Comparison of ENCODE assay signal across 16 cellular contexts in the genomic region with DNA sequence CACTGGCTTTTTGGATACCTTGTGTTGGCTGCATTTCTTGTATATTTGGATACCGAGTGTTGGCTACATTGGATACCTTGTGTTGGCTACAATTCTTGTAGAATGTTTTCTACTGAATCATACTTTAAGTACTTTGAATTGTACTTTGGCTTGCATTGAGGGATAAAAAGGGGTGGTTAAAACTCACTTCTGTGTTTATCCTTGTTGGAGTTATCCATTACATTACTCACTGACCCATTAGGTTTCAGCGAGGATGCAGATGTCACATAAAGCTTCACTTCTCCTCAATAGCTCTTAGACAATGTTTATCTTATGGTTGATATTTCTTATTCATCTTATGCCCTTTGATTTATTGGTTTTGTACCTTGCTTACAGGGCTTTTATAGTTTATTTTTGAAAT. TPM values are rescaled to one million over a fixed set of nuclear protein-coding genes. Genes with fewer than 3 reads are reported as not detected.
DNase-seq lines count a peak whose midpoint lies in the region; ATAC-seq and TF ChIP-seq lines count a peak whose summit lies in the region.
"Had no signal": no experiment of that assay in that cellular context is flagged by ENCODE, and none has a peak within 500 bp of the region (broad histone marks: within the 10 kb centered on the region; RNA-seq: fewer than 3 reads in every experiment).

No MANE protein-coding gene starts in this region.

- CTCF ChIA-PET in HEK293 (lab: Yijun Ruan, JAX): interaction anchor here (0.7 to 1.7 kb wide), 3 partner anchors 10 to 58 kb away, joined by 3 to 5 read pairs (median 4); no protein-coding TSS in a partner anchor

- H3K27me3 ChIP-seq in thyroid gland: no peaks in the 10 kb centered on the region
- H3K27me3 ChIP-seq: BLaER1 treated with 17β-estradiol and CSF1 and Interleukin-3, amounts not matched to agents 10 nM and 100 nM had no signal

- ATAC-seq in mucosa of descending colon: peak; percentile 55
- no peak for ATAC-seq in GM21576 (IDR thresholded peaks at IDR 0.05; ENCODE audit: unreplicated experiment)
- ATAC-seq: GM23338, HepG2 had no signal

- intact Hi-C loops in mucosa of descending colon (cut with DNase I, micrococcal nuclease) (no loop called here), thyroid gland (cut with DNase I) (no loop called here)

- no peak overlapping the region for H3K27ac ChIP-seq in HEK293 (ENCODE audit: extremely low read depth, low read depth, low read length)
- no peak overlapping the region for H3K27ac ChIP-seq in thyroid gland
- H3K27ac ChIP-seq: BLaER1 treated with 17β-estradiol and CSF1 and Interleukin-3, amounts not matched to agents 10 nM and 100 nM had no signal

- no peaks in the 10 kb centered on the region for H3K36me3 ChIP-seq in HEK293 (ENCODE audit: control insufficient read depth in 2 of 2, insufficient read depth in 1 of 2, low read length in 2 of 2)
- no peaks in the 10 kb centered on the region for H3K36me3 ChIP-seq in mucosa of descending colon (ENCODE audit: low read depth)
- no peaks in the 10 kb centered on the region for H3K36me3 ChIP-seq in thyroid gland

- no peaks in the 10 kb centered on the region for H3K9me3 ChIP-seq in HEK293 (ENCODE audit: control insufficient read depth, insufficient read depth, low read depth, low read length)
- no peaks in the 10 kb centered on the region for H3K9me3 ChIP-seq in mucosa of descending colon
- no peaks in the 10 kb centered on the region for H3K9me3 ChIP-seq in thyroid gland

- H3K4me3 ChIP-seq in HEK293 (ENCODE audit: low read depth, low read length) (no peak overlapping the region), mucosa of descending colon (no peak overlapping the region), thyroid gland (replicated peaks in 1 of 3) (no peak overlapping the region)
- H3K4me3 ChIP-seq: BLaER1 treated with 17β-estradiol and CSF1 and Interleukin-3, amounts not matched to agents 10 nM and 100 nM; GM12878; GM23338 had no signal

- TF ChIP-seq POLR2A in thyroid gland (IDR thresholded peaks at IDR 0.05): no peak

- H3K4me1 ChIP-seq in HEK293 (ENCODE audit: control insufficient read depth, insufficient read depth, low read length) (no peaks in the 10 kb centered on the region), mucosa of descending colon (ENCODE audit: low read depth) (no peaks in the 10 kb centered on the region), thyroid gland (peaks cover 18% of the 10 kb centered on the region in 2 donors)

- DNase-seq in DMS79 treated with DMSO at 0.1 percent for 48 hours (lab: John Stamatoyannopoulos, UW): peak; percentile 59
- peak; percentile 14 for DNase-seq in astrocyte of the hippocampus (ENCODE audit: low read depth, low spot score)
- no peak for DNase-seq in mucosa of descending colon
- DNase-seq in thyroid gland: no peak
- no peak for DNase-seq in NK-92 (lab: John Stamatoyannopoulos, UW; ENCODE audit: unreplicated experiment)
- DNase-seq: CD8-positive, alpha-beta memory T cell; COR-L47; HCEC 1CT; HFFc6; KG1 had no signal

- TF ChIP-seq CTCF in HEK293 (tag by site-specific recombination; IDR thresholded peaks at IDR 0.05) (no peak), mucosa of descending colon (IDR thresholded peaks at IDR 0.05) (no peak), thyroid gland (IDR thresholded peaks at IDR 0.05) (no peak)

- 77 to 91% methylated on average over 2 of the region's 2 CpGs for WGBS in thyroid gland, 2 donors

- POLR2A ChIA-PET in HEK293 (lab: Yijun Ruan, JAX): no interaction called here

TF ChIP-seq in HEK293, 187 proteins besides CTCF, POLR2A, EP300 and RAD21:
- TF ChIP-seq ZNF202 (tag by site-specific recombination; IDR thresholded peaks at IDR 0.05; ENCODE audit: borderline replicate concordance) (no peak), SP2 (tag by site-specific recombination; IDR thresholded peaks at IDR 0.05) (no peak), ZEB2 (tag by site-specific recombination; IDR thresholded peaks at IDR 0.05) (no peak), ZNF239 (tag by site-specific recombination; IDR thresholded peaks at IDR 0.05) (no peak), ZNF555 (tag by site-specific recombination; conservative IDR thresholded peaks at IDR 0.05) (no peak), ZNF830 (tag by site-specific recombination; IDR thresholded peaks at IDR 0.05; ENCODE audit: low read depth) (no peak)
- TF ChIP-seq, protein P1, sequence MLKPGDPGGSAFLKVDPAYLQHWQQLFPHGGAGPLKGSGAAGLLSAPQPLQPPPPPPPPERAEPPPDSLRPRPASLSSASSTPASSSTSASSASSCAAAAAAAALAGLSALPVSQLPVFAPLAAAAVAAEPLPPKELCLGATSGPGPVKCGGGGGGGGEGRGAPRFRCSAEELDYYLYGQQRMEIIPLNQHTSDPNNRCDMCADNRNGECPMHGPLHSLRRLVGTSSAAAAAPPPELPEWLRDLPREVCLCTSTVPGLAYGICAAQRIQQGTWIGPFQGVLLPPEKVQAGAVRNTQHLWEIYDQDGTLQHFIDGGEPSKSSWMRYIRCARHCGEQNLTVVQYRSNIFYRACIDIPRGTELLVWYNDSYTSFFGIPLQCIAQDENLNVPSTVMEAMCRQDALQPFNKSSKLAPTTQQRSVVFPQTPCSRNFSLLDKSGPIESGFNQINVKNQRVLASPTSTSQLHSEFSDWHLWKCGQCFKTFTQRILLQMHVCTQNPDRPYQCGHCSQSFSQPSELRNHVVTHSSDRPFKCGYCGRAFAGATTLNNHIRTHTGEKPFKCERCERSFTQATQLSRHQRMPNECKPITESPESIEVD (tag by site-specific recombination; IDR thresholded peaks at IDR 0.05): 0 out of 2 replicates have a peak, but pooled peaks have one; percentile 21

RNA-seq across cellular contexts. Expression of gene PDS5B, which starts 43.1 kb away (rescaled TPM):
- total RNA-seq in mucosa of descending colon (10 to 100 TPM; 25.2 to 66.7 (median 27.5) TPM), thyroid gland (10 to 100 TPM; 47.9 to 55.1 (median 49.3) TPM)

Comparison
In these comparisons a context has a peak if more than half of its experiments do, and no peak if none do; other contexts are left out.
1. DNase-seq: peak in DMS79 treated with DMSO at 0.1 percent for 48 hours (single experiment) and astrocyte of the hippocampus (single experiment); none in mucosa of descending colon (0 of 3), thyroid gland (0 of 2) and NK-92 (single experiment).